ENCODE assay signal across 35 cellular contexts in the genomic region with DNA sequence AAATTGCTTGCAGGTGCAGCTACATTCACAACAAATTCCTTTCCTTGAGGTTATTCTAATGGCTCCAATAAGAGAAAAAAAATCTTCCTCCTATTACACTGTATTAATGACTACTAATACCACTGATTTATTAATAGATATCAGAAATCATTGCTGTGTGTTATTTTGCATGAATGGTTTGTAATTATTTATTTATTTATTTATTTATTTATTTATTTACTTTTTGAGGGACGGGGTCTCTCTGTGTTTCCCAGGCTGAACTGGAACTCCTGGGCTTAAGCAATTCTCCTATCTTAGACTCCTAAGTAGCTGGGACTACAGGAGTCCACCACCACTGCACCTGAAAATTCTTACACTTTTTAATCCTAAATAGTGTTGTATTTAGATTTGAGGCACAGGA.
"Had no signal": no experiment of that assay in that cellular context is flagged by ENCODE, and none has a peak within 500 bp of the region (broad histone marks: within the 10 kb centered on the region; RNA-seq: fewer than 3 reads in every experiment).

No MANE protein-coding gene starts in this region.

- H3K27me3 ChIP-seq: MG63 had no signal

- H3K36me3 ChIP-seq: MG63 had no signal

- DNase-seq: Karpas-422, Kasumi-1, MG63, MM.1S, MV-4-11, NCI-H1048, NCI-H1092, NCI-H1092 treated with DMSO at 0.1 percent for 48 hours, NCI-H1105, NCI-H1105 treated with DMSO at 0.1 percent for 48 hours, NCI-H1417, NCI-H1417 treated with DMSO at 0.1 percent for 48 hours, NCI-H1436, NCI-H1436 treated with DMSO at 0.1 percent for 48 hours, NCI-H146, NCI-H1694, NCI-H1694 treated with DMSO at 0.1 percent for 48 hours, NCI-H187, NCI-H187 treated with DMSO at 0.1 percent for 48 hours, NCI-H1930, NCI-H2029, NCI-H2029 treated with DMSO at 0.1 percent for 48 hours, NCI-H2081, NCI-H2081 treated with DMSO at 0.1 percent for 48 hours, NCI-H2107, NCI-H2171, NCI-H2227 treated with DMSO at 0.1 percent for 48 hours, NCI-H226, NCI-H345, NCI-H446, NCI-H446 treated with DMSO at 0.1 percent for 48 hours, NCI-H510A, NCI-H510A treated with DMSO at 0.1 percent for 48 hours, NCI-H524, NCI-H524 treated with DMSO at 0.1 percent for 48 hours had no signal

- H3K4me3 ChIP-seq: MG63 had no signal

- H3K9me3 ChIP-seq: MG63 had no signal
